ENCODE assay signal across 8 cellular contexts in genomic region chr7:36154255-36155212, GRCh38. TPM values are rescaled to one million over a fixed set of nuclear protein-coding genes. Genes with fewer than 3 reads are reported as not detected.
DNase-seq lines count a peak whose midpoint lies in the region; ATAC-seq and TF ChIP-seq lines count a peak whose summit lies in the region.

No MANE protein-coding gene starts in this region.

- H3K27ac ChIP-seq in GM23338 (ENCODE audit: low read depth) (no peak overlapping the region), VCaP (peak overlapping the region; percentile 86), hepatocyte (peak overlapping the region; percentile 77), gastrocnemius medialis (peak overlapping the region; percentile 94 to 98 (median 95))

- ATAC-seq in GM23338 (no peak), gastrocnemius medialis (peak in 1 of 2 donors; percentile 5), HG03045 (IDR thresholded peaks at IDR 0.05; ENCODE audit: unreplicated experiment) (no peak)

- peak overlapping the region; percentile 82 for H3K4me3 Mint-ChIP-seq in GM23338

- H4K20me1 ChIP-seq in GM23338 (replicated peaks; ENCODE audit: insufficient read depth) (no peaks in the 10 kb centered on the region; the same call in 1 of the 2 replicates), hepatocyte (ENCODE audit: insufficient read depth, poor library complexity, severe bottlenecking) (no peaks in the 10 kb centered on the region)

- intact Hi-C loops in gastrocnemius medialis (cut with DNase I; ENCODE audit: low total_unique reads) = no loop called here

- H3K36me3 Mint-ChIP-seq in GM23338 (ENCODE audit: low read depth) = peaks cover 3% of the 10 kb centered on the region

- in situ Hi-C loops in gastrocnemius medialis (cut with MboI; ENCODE audit: low sequenced_read_pairs in 4 of 4) = loop anchor here (10.0 to 25.0 kb wide), 2 partner anchors 133 to 140 kb away; no protein-coding TSS in a partner anchor

- no peaks in the 10 kb centered on the region for H3F3A ChIP-seq in GM23338 (replicated peaks; ENCODE audit: low read depth)

- no peak for TF ChIP-seq POLR2A in gastrocnemius medialis (IDR thresholded peaks at IDR 0.05)

- TF ChIP-seq CTCF in GM23338 (conservative IDR thresholded peaks at IDR 0.05; ENCODE audit: low read depth in 2 of 2) (no peak), VCaP (conservative IDR thresholded peaks at IDR 0.05) (no peak), hepatocyte (IDR thresholded peaks at IDR 0.05; ENCODE audit: poor library complexity) (no peak), gastrocnemius medialis (IDR thresholded peaks at IDR 0.05 in 4 of 5, conservative IDR thresholded peaks at IDR 0.05 in 1 of 5) (peak in 1 of 5 experiments; percentile 32)

- H2AFZ ChIP-seq in GM23338 = peak overlapping the region; percentile 95; the same call in 1 of the 2 replicates
- no peak overlapping the region for H2AFZ ChIP-seq in hepatocyte

- peaks cover 36% of the 10 kb centered on the region for H3K4me1 Mint-ChIP-seq in GM23338

- no peaks in the 10 kb centered on the region for H3K36me3 ChIP-seq in GM23338 (ENCODE audit: insufficient read depth)
- H3K36me3 ChIP-seq in hepatocyte (replicated peaks; ENCODE audit: insufficient read depth, low read depth) = no peaks in the 10 kb centered on the region
- H3K36me3 ChIP-seq in gastrocnemius medialis = peaks cover 0 to 10% of the 10 kb centered on the region in 2 donors

- no peak overlapping the region for H3K27ac Mint-ChIP-seq in GM23338

- H3K27me3 ChIP-seq in GM23338 (ENCODE audit: insufficient read depth) = peaks cover 6% of the 10 kb centered on the region; the same call in 1 of the 2 replicates
- H3K27me3 ChIP-seq in hepatocyte = no peaks in the 10 kb centered on the region
- H3K27me3 ChIP-seq in gastrocnemius medialis = no peaks in the 10 kb centered on the region

- H3K4me1 ChIP-seq in GM23338 (ENCODE audit: insufficient read depth) = peaks cover 21% of the 10 kb centered on the region
- H3K4me1 ChIP-seq in hepatocyte (ENCODE audit: insufficient read depth) = peaks cover 36% of the 10 kb centered on the region
- peaks cover 47 to 53% of the 10 kb centered on the region in 2 donors for H3K4me1 ChIP-seq in gastrocnemius medialis

- H3K4me3 ChIP-seq in GM23338 = peak overlapping the region; percentile 93
- H3K4me3 ChIP-seq in hepatocyte = peak overlapping the region; percentile 90
- H3K4me3 ChIP-seq in gastrocnemius medialis = peak overlapping the region; percentile 85 to 93 (median 88)

- peak; percentile 8 for DNase-seq in GM23338 (ENCODE audit: low spot score)
- DNase-seq in hepatocyte (ENCODE audit: low spot score) = peak; percentile 15
- peak; percentile 33 to 64 for DNase-seq in gastrocnemius medialis
- no peak for DNase-seq in NCI-H82 (lab: John Stamatoyannopoulos, UW)
- DNase-seq in mucosa of gallbladder (ENCODE audit: low spot score) = no peak
- DNase-seq in inferior parietal cortex (ENCODE audit: extremely low spot score) = no peak

- H3K9me2 ChIP-seq in GM23338 (ENCODE audit: insufficient read depth) (0 out of 2 replicates have a peak, but pooled peaks cover 4% of the 10 kb centered on the region), hepatocyte (replicated peaks; ENCODE audit: insufficient read depth) (no peaks in the 10 kb centered on the region)

- H3K9me3 ChIP-seq in hepatocyte (ENCODE audit: low read depth) (no peaks in the 10 kb centered on the region), gastrocnemius medialis (no peaks in the 10 kb centered on the region)

- H3K4me2 ChIP-seq in GM23338 = peak overlapping the region; percentile 93
- H3K4me2 ChIP-seq in hepatocyte = peak overlapping the region; percentile 95

- WGBS in hepatocyte (ENCODE audit: low lambda C conversion rate, missing lambda C conversion rate) = 82% methylated on average over 41 of the region's 44 CpGs

- H3K9me3 Mint-ChIP-seq in GM23338 = peaks cover 2% of the 10 kb centered on the region; the same call in 1 of the 3 replicates

- H3K27me3 Mint-ChIP-seq in GM23338 (ENCODE audit: insufficient read depth, low read depth, poor library complexity) = peaks cover 13% of the 10 kb centered on the region

- peaks cover 6% of the 10 kb centered on the region; the same call in 1 of the 2 replicates for H3K79me2 ChIP-seq in GM23338 (replicated peaks; ENCODE audit: insufficient read depth)
- peaks cover 54% of the 10 kb centered on the region for H3K79me2 ChIP-seq in hepatocyte

TF ChIP-seq in GM23338, 12 proteins besides CTCF, POLR2A, EP300 and RAD21 (continues in another document):
- TF ChIP-seq STAT1 (IDR thresholded peaks at IDR 0.05; ENCODE audit: unreplicated experiment) (no peak), ZNF114 (CRISPR knock-in tag; IDR thresholded peaks at IDR 0.05) (no peak), EZH2 (IDR thresholded peaks at IDR 0.05; ENCODE audit: low read depth, unreplicated experiment) (no peak), EZH2phosphoT487 (IDR thresholded peaks at IDR 0.05; ENCODE audit: unreplicated experiment) (no peak), CREB1 (CRISPR knock-in tag; IDR thresholded peaks at IDR 0.05; ENCODE audit: low read depth) (no peak), JUNB (IDR thresholded peaks at IDR 0.05; ENCODE audit: unreplicated experiment) (no peak), NANOG (IDR thresholded peaks at IDR 0.05; ENCODE audit: borderline replicate concordance) (no peak), POLR2AphosphoS5 (IDR thresholded peaks at IDR 0.05; ENCODE audit: low read depth) (no peak)
- TF ChIP-seq, protein P1, sequence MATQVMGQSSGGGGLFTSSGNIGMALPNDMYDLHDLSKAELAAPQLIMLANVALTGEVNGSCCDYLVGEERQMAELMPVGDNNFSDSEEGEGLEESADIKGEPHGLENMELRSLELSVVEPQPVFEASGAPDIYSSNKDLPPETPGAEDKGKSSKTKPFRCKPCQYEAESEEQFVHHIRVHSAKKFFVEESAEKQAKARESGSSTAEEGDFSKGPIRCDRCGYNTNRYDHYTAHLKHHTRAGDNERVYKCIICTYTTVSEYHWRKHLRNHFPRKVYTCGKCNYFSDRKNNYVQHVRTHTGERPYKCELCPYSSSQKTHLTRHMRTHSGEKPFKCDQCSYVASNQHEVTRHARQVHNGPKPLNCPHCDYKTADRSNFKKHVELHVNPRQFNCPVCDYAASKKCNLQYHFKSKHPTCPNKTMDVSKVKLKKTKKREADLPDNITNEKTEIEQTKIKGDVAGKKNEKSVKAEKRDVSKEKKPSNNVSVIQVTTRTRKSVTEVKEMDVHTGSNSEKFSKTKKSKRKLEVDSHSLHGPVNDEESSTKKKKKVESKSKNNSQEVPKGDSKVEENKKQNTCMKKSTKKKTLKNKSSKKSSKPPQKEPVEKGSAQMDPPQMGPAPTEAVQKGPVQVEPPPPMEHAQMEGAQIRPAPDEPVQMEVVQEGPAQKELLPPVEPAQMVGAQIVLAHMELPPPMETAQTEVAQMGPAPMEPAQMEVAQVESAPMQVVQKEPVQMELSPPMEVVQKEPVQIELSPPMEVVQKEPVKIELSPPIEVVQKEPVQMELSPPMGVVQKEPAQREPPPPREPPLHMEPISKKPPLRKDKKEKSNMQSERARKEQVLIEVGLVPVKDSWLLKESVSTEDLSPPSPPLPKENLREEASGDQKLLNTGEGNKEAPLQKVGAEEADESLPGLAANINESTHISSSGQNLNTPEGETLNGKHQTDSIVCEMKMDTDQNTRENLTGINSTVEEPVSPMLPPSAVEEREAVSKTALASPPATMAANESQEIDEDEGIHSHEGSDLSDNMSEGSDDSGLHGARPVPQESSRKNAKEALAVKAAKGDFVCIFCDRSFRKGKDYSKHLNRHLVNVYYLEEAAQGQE (IDR thresholded peaks at IDR 0.05; ENCODE audit: unreplicated experiment) = no peak

RNA-seq across cellular contexts. Expression of gene EEPD1, which starts 1.5 kb away (rescaled TPM):
- total RNA-seq in GM23338 (2014; rRNA removed; shearing (Covaris generic)) = 12.4 and 17.1 TPM in 2 replicates
- 4.1 and 6.0 TPM in 2 replicates for polyA plus RNA-seq in GM23338 (2016; fragmentation: Nextera tagmentation; extraction: Ambion mirVana)
- 7.7 and 8.8 TPM in 2 replicates for total RNA-seq in hepatocyte
- polyA plus RNA-seq in hepatocyte = 13.5 and 14.2 TPM in 2 replicates
- total RNA-seq in gastrocnemius medialis = 10 to 100 TPM; 41.0 to 68.5 (median 61.3) TPM
- total RNA-seq in mucosa of gallbladder = 40.1 TPM

Comparison
In these comparisons a context has a peak if more than half of its experiments do, and no peak if none do; other contexts are left out.
1. DNase-seq: peak in GM23338 (single experiment), hepatocyte (single experiment) and gastrocnemius medialis (2 of 2); none in NCI-H82 (single experiment), mucosa of gallbladder (single experiment) and inferior parietal cortex (single experiment).
2. Peak in every context shown above with its lines, with median percentiles within 50 percentile points of each other: H3K4me3 ChIP-seq.